In genomic region chr11:72826191-72826941, GRCh38 we compare ENCODE assay signal across 1 cellular context.
TF ChIP-seq lines count a peak whose summit lies in the region.

No MANE protein-coding gene starts in this region.

TF ChIP-seq in H1, 55 proteins besides CTCF, POLR2A, EP300 and RAD21:
- no peak for TF ChIP-seq SAP30 (IDR thresholded peaks at IDR 0.05; ENCODE audit: insufficient read depth, insufficient replicate concordance, low read length)
- TF ChIP-seq CREB1 (IDR thresholded peaks at IDR 0.05): no peak
- TF ChIP-seq ATF2 (IDR thresholded peaks at IDR 0.05; ENCODE audit: low read length): no peak
- no peak for TF ChIP-seq E2F6 (IDR thresholded peaks at IDR 0.05)
- no peak for TF ChIP-seq CTBP2 (IDR thresholded peaks at IDR 0.05; ENCODE audit: borderline replicate concordance, insufficient read depth, insufficient read length, low read length)
- TF ChIP-seq JUN (IDR thresholded peaks at IDR 0.05; ENCODE audit: low read depth, low read length): no peak
- TF ChIP-seq BACH1 (IDR thresholded peaks at IDR 0.05; ENCODE audit: low read length): no peak
- TF ChIP-seq POLR2AphosphoS5 (IDR thresholded peaks at IDR 0.05; ENCODE audit: low read depth, low read length): no peak
- TF ChIP-seq SP4 (IDR thresholded peaks at IDR 0.05; ENCODE audit: low read length): no peak
- no peak for TF ChIP-seq HDAC2 (IDR thresholded peaks at IDR 0.05; ENCODE audit: borderline replicate concordance in 1 of 2, low read depth in 2 of 2, low read length in 2 of 2)
- no peak for TF ChIP-seq KDM1A (IDR thresholded peaks at IDR 0.05; ENCODE audit: borderline replicate concordance, low read length)
- no peak for TF ChIP-seq GABPA (IDR thresholded peaks at IDR 0.05; ENCODE audit: borderline replicate concordance, insufficient read depth, low read length)
- TF ChIP-seq BRCA1 (IDR thresholded peaks at IDR 0.05; ENCODE audit: low read depth, low read length): no peak
- TF ChIP-seq CHD1 (IDR thresholded peaks at IDR 0.05; ENCODE audit: low read depth, low read length): no peak
- no peak for TF ChIP-seq RNF2 (IDR thresholded peaks at IDR 0.05; ENCODE audit: borderline replicate concordance, low read depth, low read length, missing control alignments, poor library complexity, severe bottlenecking)
- TF ChIP-seq BCL11A (IDR thresholded peaks at IDR 0.05; ENCODE audit: low read depth in 2 of 2, low read length in 2 of 2): no peak
- TF ChIP-seq SIN3A (conservative IDR thresholded peaks at IDR 0.05 in 1 of 2, IDR thresholded peaks at IDR 0.05 in 1 of 2; ENCODE audit: low read depth in 1 of 2, low read length in 2 of 2): no peak
TF ChIP-seq in H1: peak in this region for 0.
